10 cellular contexts compared by ENCODE assay signal in genomic region chr10:114603943-114604342, GRCh38. TPM values are rescaled to one million over a fixed set of nuclear protein-coding genes. Genes with fewer than 3 reads are reported as not detected.
DNase-seq lines count a peak whose midpoint lies in the region; ATAC-seq and FAIRE-seq lines count a peak whose summit lies in the region.
"Had no signal": no experiment of that assay in that cellular context is flagged by ENCODE, and none has a peak within 500 bp of the region (broad histone marks: within the 10 kb centered on the region; RNA-seq: fewer than 3 reads in every experiment).

No MANE protein-coding gene starts in this region.

- H3K9me3 Mint-ChIP-seq in activated naive CD8-positive, alpha-beta T cell treated with anti-CD3 and anti-CD28 coated beads, Interleukin-2, amount 50 U/mL, for 24 hours, result no peaks in the 10 kb centered on the region
- H3K9me3 Mint-ChIP-seq: activated T-cell treated with anti-CD3 and anti-CD28 coated beads, Interleukin-2, amount 50 U/mL, for 4 hours had no signal

- H3K36me3 Mint-ChIP-seq in activated naive CD8-positive, alpha-beta T cell treated with anti-CD3 and anti-CD28 coated beads, Interleukin-2, amount 50 U/mL, for 24 hours (ENCODE audit: low read depth), result no peaks in the 10 kb centered on the region

- H3K4me1 Mint-ChIP-seq in activated naive CD8-positive, alpha-beta T cell treated with anti-CD3 and anti-CD28 coated beads, Interleukin-2, amount 50 U/mL, for 24 hours, result no peaks in the 10 kb centered on the region

- peak; percentile 48 for ATAC-seq in HG02852 (IDR thresholded peaks at IDR 0.05; ENCODE audit: unreplicated experiment)
- ATAC-seq in esophagus mucosa, result peak; percentile 65
- ATAC-seq in activated naive CD8-positive, alpha-beta T cell treated with anti-CD3 and anti-CD28 coated beads, Interleukin-2, amount 50 U/mL, for 24 hours, result no peak
- ATAC-seq: activated T-cell treated with anti-CD3 and anti-CD28 coated beads, Interleukin-2, amount 50 U/mL, for 4 hours had no signal

- no peak overlapping the region for H3K4me3 Mint-ChIP-seq in activated naive CD8-positive, alpha-beta T cell treated with anti-CD3 and anti-CD28 coated beads, Interleukin-2, amount 50 U/mL, for 24 hours
- H3K4me3 Mint-ChIP-seq: activated T-cell treated with anti-CD3 and anti-CD28 coated beads, Interleukin-2, amount 50 U/mL, for 4 hours had no signal

- DNase-seq in RCC 7860 (ENCODE audit: low spot score), result peak; percentile 49
- DNase-seq in pulmonary artery endothelial cell (ENCODE audit: low read depth, low spot score), result peak; percentile 29
- DNase-seq in activated naive CD8-positive, alpha-beta T cell treated with anti-CD3 and anti-CD28 coated beads, Interleukin-2, amount 50 U/mL, for 24 hours, result no peak
- DNase-seq in Kasumi-1 (lab: John Stamatoyannopoulos, UW), result no peak
- DNase-seq in stimulated activated CD4-positive, alpha-beta T cell treated with anti-CD3 and anti-CD28 coated beads, Interleukin-12 subunit alpha, Interleukin-12 subunit beta, amount 100 ng/mL, for 4 hours, result no peak
- no peak for DNase-seq in DMS114 treated with DMSO at 0.1 percent for 48 hours (lab: John Stamatoyannopoulos, UW; ENCODE audit: unreplicated experiment)
- DNase-seq: activated T-cell treated with anti-CD3 and anti-CD28 coated beads, Interleukin-2, amount 50 U/mL, for 4 hours; cerebellar nuclear complex had no signal

- no peaks in the 10 kb centered on the region for H3K27me3 Mint-ChIP-seq in activated naive CD8-positive, alpha-beta T cell treated with anti-CD3 and anti-CD28 coated beads, Interleukin-2, amount 50 U/mL, for 24 hours

- H3K27ac Mint-ChIP-seq in activated naive CD8-positive, alpha-beta T cell treated with anti-CD3 and anti-CD28 coated beads, Interleukin-2, amount 50 U/mL, for 24 hours, result no peak overlapping the region

- FAIRE-seq in RCC 7860 (lab: Jason Lieb, UNC), result peak; percentile 68

RNA-seq across cellular contexts. Expression of gene ABLIM1, which starts 54.1 kb away (rescaled TPM):
- total RNA-seq in esophagus mucosa (304 TPM), pulmonary artery endothelial cell (56.3 and 103 TPM in 2 replicates)

Comparison
In these comparisons a context has a peak if more than half of its experiments do, and no peak if none do; other contexts are left out.
1. DNase-seq: peak in RCC 7860 (single experiment) and pulmonary artery endothelial cell (single experiment); none in activated naive CD8-positive, alpha-beta T cell treated with anti-CD3 and anti-CD28 coated beads, Interleukin-2, amount 50 U/mL, for 24 hours (single experiment), Kasumi-1 (0 of 2), stimulated activated CD4-positive, alpha-beta T cell treated with anti-CD3 and anti-CD28 coated beads, Interleukin-12 subunit alpha, Interleukin-12 subunit beta, amount 100 ng/mL, for 4 hours (single experiment) and DMS114 treated with DMSO at 0.1 percent for 48 hours (single experiment).